20 cellular contexts compared by ENCODE assay signal in the genomic region with DNA sequence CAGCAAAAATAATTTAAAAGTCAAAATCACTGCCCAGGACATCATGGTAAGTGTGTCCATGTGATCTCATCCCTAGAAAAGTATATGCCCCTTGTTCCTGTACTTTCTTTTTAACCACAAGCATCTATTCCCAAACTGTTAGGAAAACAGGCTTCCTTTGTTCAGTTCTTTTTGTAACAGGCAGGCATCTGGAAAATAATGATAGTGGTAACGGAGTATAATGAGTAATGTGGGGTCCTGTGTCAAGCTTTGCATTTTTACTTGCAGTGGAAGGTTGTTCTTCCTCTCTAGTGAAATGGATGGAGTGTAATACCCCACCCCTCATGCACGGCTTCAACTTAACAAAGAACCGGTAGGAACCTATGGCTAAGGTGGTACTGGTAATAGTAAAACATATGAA.
DNase-seq lines count a peak whose midpoint lies in the region; ATAC-seq, FAIRE-seq and TF ChIP-seq lines count a peak whose summit lies in the region.
"Had no signal": no experiment of that assay in that cellular context is flagged by ENCODE, and none has a peak within 500 bp of the region (broad histone marks: within the 10 kb centered on the region; RNA-seq: fewer than 3 reads in every experiment).

No MANE protein-coding gene starts in this region.

- no peak for TF ChIP-seq CTCF in dorsolateral prefrontal cortex (IDR thresholded peaks at IDR 0.05 in 54 of 56, conservative IDR thresholded peaks at IDR 0.05 in 2 of 56; ENCODE audit: low read depth in 1 of 56, partially characterized antibody in 56 of 56)
- no peak for TF ChIP-seq CTCF in glutamatergic neuron (IDR thresholded peaks at IDR 0.05; ENCODE audit: partially characterized antibody, unreplicated experiment)

- ATAC-seq in GM18505 (IDR thresholded peaks at IDR 0.05; ENCODE audit: unreplicated experiment), result no peak
- ATAC-seq: GM23338, HCT116 had no signal

- peak overlapping the region in 1 of 59 donors; percentile 13 for H3K4me3 ChIP-seq in dorsolateral prefrontal cortex
- H3K4me3 ChIP-seq: BLaER1, GM23338 had no signal

- no peak for TF ChIP-seq POLR2A in GM18505 (IDR thresholded peaks at IDR 0.05; ENCODE audit: borderline replicate concordance, extremely low read depth, insufficient read depth, insufficient read length)

- no peaks in the 10 kb centered on the region for H3K27me3 ChIP-seq in dorsolateral prefrontal cortex
- H3K27me3 ChIP-seq: BLaER1 had no signal

- no peaks in the 10 kb centered on the region for H3K27me3 Mint-ChIP-seq in glutamatergic neuron (ENCODE audit: unreplicated experiment)
- H3K27me3 Mint-ChIP-seq: B cell; CD4-positive, CD25-positive, alpha-beta regulatory T cell; CD8-positive, alpha-beta memory T cell had no signal

- intact Hi-C loops in dorsolateral prefrontal cortex (cut with DNase I), result no loop called here

- H3K27ac Mint-ChIP-seq in glutamatergic neuron (ENCODE audit: unreplicated experiment), result no peak overlapping the region
- H3K27ac Mint-ChIP-seq: B cell; CD4-positive, CD25-positive, alpha-beta regulatory T cell; CD8-positive, alpha-beta memory T cell; GM23338; H9 had no signal

- H3K27ac ChIP-seq in dorsolateral prefrontal cortex (peak overlapping the region in 47 of 59 donors; percentile 0 to 79 (median 40)), substantia nigra (ENCODE audit: low read depth, low read length, poor library complexity, severe bottlenecking) (peak overlapping the region; percentile 3)
- H3K27ac ChIP-seq: BLaER1, C4-2B had no signal

- H3K9me3 Mint-ChIP-seq in glutamatergic neuron (ENCODE audit: unreplicated experiment), result no peaks in the 10 kb centered on the region
- H3K9me3 Mint-ChIP-seq: CD8-positive, alpha-beta memory T cell; GM23338; H9 had no signal

- H3K36me3 Mint-ChIP-seq in glutamatergic neuron (ENCODE audit: unreplicated experiment), result peaks cover 5% of the 10 kb centered on the region
- H3K36me3 Mint-ChIP-seq: CD4-positive, CD25-positive, alpha-beta regulatory T cell; CD8-positive, alpha-beta memory T cell had no signal

- no peak for DNase-seq in HTR-8/SVneo (ENCODE audit: insufficient read length, low spot score)
- peak; percentile 59 for DNase-seq in NCI-H2227 treated with DMSO at 0.1 percent for 48 hours (lab: John Stamatoyannopoulos, UW)
- no peak for DNase-seq in dorsolateral prefrontal cortex
- DNase-seq in substantia nigra (lab: John Stamatoyannopoulos, UW), result no peak
- no peak for DNase-seq in GM19240 (ENCODE audit: insufficient read length, low spot score)
- DNase-seq in glutamatergic neuron, result no peak
- no peak for DNase-seq in activated CD8-positive, alpha-beta memory T cell treated with anti-CD3 and anti-CD28 coated beads, Interleukin-2, amount 50 U/mL, for 48 hours
- DNase-seq: Calu3; CD4-positive, CD25-positive, alpha-beta regulatory T cell; CD8-positive, alpha-beta memory T cell; DMS79 treated with DMSO at 0.1 percent for 48 hours; GF-D8; H9 had no signal

- peaks cover 7% of the 10 kb centered on the region for H3K4me1 Mint-ChIP-seq in glutamatergic neuron (ENCODE audit: low read depth, unreplicated experiment)
- H3K4me1 Mint-ChIP-seq: B cell; CD4-positive, CD25-positive, alpha-beta regulatory T cell had no signal

- no peak overlapping the region for H3K4me3 Mint-ChIP-seq in glutamatergic neuron (ENCODE audit: unreplicated experiment)
- H3K4me3 Mint-ChIP-seq: B cell; CD4-positive, CD25-positive, alpha-beta regulatory T cell; CD8-positive, alpha-beta memory T cell; GM23338; H9 had no signal

- peak; percentile 42 for FAIRE-seq in HTR-8/SVneo (lab: Jason Lieb, UNC)
- FAIRE-seq: GM12891 had no signal
